Comparison of ENCODE assay signal across 27 cellular contexts in genomic region chr17:28991779-28992178, GRCh38. TPM values are rescaled to one million over a fixed set of nuclear protein-coding genes. Genes with fewer than 3 reads are reported as not detected.
A peak's percentile ranks its signal among the peaks of the same experiment; 100 is the strongest.
DNase-seq lines count a peak whose midpoint lies in the region; ATAC-seq, FAIRE-seq and TF ChIP-seq lines count a peak whose summit lies in the region.
"Had no signal": no experiment of that assay in that cellular context is flagged by ENCODE, and none has a peak within 500 bp of the region (broad histone marks: within the 10 kb centered on the region; RNA-seq: fewer than 3 reads in every experiment).

No MANE protein-coding gene starts in this region.

- POLR2A ChIA-PET in A549 (lab: Yijun Ruan, JAX), result no interaction called here

- H3K4me3 Mint-ChIP-seq in neural crest cell, result no peak overlapping the region
- H3K4me3 Mint-ChIP-seq: CD8-positive, alpha-beta T cell; IgD-negative memory B cell had no signal

- no peaks in the 10 kb centered on the region; the same call in none of the 2 replicates for H3K27me3 ChIP-seq in HUES48 (ENCODE audit: control insufficient read depth, insufficient read depth, low read length)
- H3K27me3 ChIP-seq in brain microvascular endothelial cell (replicated peaks), result peaks cover under 1% of the 10 kb centered on the region
- H3K27me3 ChIP-seq: Peyer's patch had no signal

- H3K36me3 Mint-ChIP-seq in neural crest cell (ENCODE audit: low read depth), result no peaks in the 10 kb centered on the region
- H3K36me3 Mint-ChIP-seq: CD8-positive, alpha-beta T cell; IgD-negative memory B cell had no signal

- H3K4me1 ChIP-seq in A549 (no peaks in the 10 kb centered on the region), HUES48 (ENCODE audit: control insufficient read depth, insufficient read depth, low read length) (peaks cover 9% of the 10 kb centered on the region; the same call in 1 of the 2 replicates)
- H3K4me1 ChIP-seq: Peyer's patch had no signal

- TF ChIP-seq EP300 in A549 (IDR thresholded peaks at IDR 0.05), result no peak

- H3K4me3 ChIP-seq in A549, result no peak overlapping the region
- H3K4me3 ChIP-seq in HUES48 (ENCODE audit: low read depth, low read length), result no peak overlapping the region
- H3K4me3 ChIP-seq in brain microvascular endothelial cell (ENCODE audit: low read depth, low read length), result no peak overlapping the region
- H3K4me3 ChIP-seq: GM12878, Peyer's patch had no signal

- H3K9me3 ChIP-seq in A549 (no peaks in the 10 kb centered on the region), HUES48 (ENCODE audit: control insufficient read depth, insufficient read depth, low read length) (no peaks in the 10 kb centered on the region)
- H3K9me3 ChIP-seq: Peyer's patch, SK-N-SH had no signal

- DNase-seq in A549 (ENCODE audit: low read depth in 1 of 2, low spot score in 1 of 2) (no peak), left colon (no peak), neural crest cell (ENCODE audit: low read depth, low spot score) (no peak), brain microvascular endothelial cell (no peak), NCI-H1105 (lab: John Stamatoyannopoulos, UW) (no peak)
- DNase-seq: C1 segment of cervical spinal cord; CD8-positive, alpha-beta T cell; DMS 273 treated with DMSO at 0.1 percent for 48 hours; DMS79; EL; GDM1; MM.1S; NCI-H1417; NCI-H1694; NCI-H2081; NCI-H2227 treated with DMSO at 0.1 percent for 48 hours; NCI-H69; Peyer's patch; SK-N-SH had no signal

- FAIRE-seq in A549 (lab: Jason Lieb, UNC), result no peak
- FAIRE-seq: GM12878, H54 had no signal

- 61% methylated on average over 8 of the region's 8 CpGs for WGBS in A549 (ENCODE audit: missing lambda C conversion rate)

- in situ Hi-C loops in brain microvascular endothelial cell (cut with HindIII; ENCODE audit: low pct_ligation_motif_present, low sequenced_read_pairs), result no loop called here

- peaks cover 5% of the 10 kb centered on the region for H3K27me3 Mint-ChIP-seq in neural crest cell (ENCODE audit: low read depth)

- no peak for TF ChIP-seq RAD21 in A549 (conservative IDR thresholded peaks at IDR 0.05 in 1 of 2, IDR thresholded peaks at IDR 0.05 in 1 of 2)

- intact Hi-C loops in left colon (cut with DNase I, micrococcal nuclease), result no loop called here

- TF ChIP-seq CTCF in A549 (IDR thresholded peaks at IDR 0.05) (no peak), neural crest cell (conservative IDR thresholded peaks at IDR 0.05) (no peak), brain microvascular endothelial cell (IDR thresholded peaks at IDR 0.05; ENCODE audit: low read depth, low read length, missing control alignments) (no peak)

- H3K9ac ChIP-seq in HUES48 (ENCODE audit: low read depth, low read length), result no peak overlapping the region
- H3K9ac ChIP-seq: KMS-11, SK-N-SH had no signal

- H3K27ac ChIP-seq in A549 (no peak overlapping the region), HUES48 (ENCODE audit: low read depth, low read length) (peak overlapping the region; percentile 27), brain microvascular endothelial cell (no peak overlapping the region)
- H3K27ac ChIP-seq: KMS-11, Peyer's patch had no signal

- TF ChIP-seq POLR2A in A549 (IDR thresholded peaks at IDR 0.05; ENCODE audit: low read length), result no peak

- no peaks in the 10 kb centered on the region for H3K9me3 Mint-ChIP-seq in neural crest cell
- H3K9me3 Mint-ChIP-seq: CD8-positive, alpha-beta T cell had no signal

- H3K4me2 ChIP-seq in A549, result no peak overlapping the region
- H3K4me2 ChIP-seq: KMS-11, SK-N-SH had no signal

- H3K27ac Mint-ChIP-seq in neural crest cell (ENCODE audit: unreplicated experiment), result peak overlapping the region; percentile 19
- H3K27ac Mint-ChIP-seq: CD8-positive, alpha-beta T cell; IgD-negative memory B cell had no signal

- CTCF ChIA-PET in A549 (lab: Yijun Ruan, JAX), result interaction anchor here (0.8 to 4.6 kb wide), 3 partner anchors 27 to 119 kb away, joined by 3 to 33 read pairs (median 21); no protein-coding TSS in a partner anchor

- H3K36me3 ChIP-seq in HUES48 (ENCODE audit: control insufficient read depth, insufficient read depth, low read length) (no peaks in the 10 kb centered on the region), brain microvascular endothelial cell (replicated peaks) (no peaks in the 10 kb centered on the region)
- H3K36me3 ChIP-seq: Peyer's patch had no signal

- peak; percentile 9 to 30; a peak in 4 of 6 replicates for ATAC-seq in A549
- ATAC-seq in left colon, result peak; percentile 34
- ATAC-seq in HG03442 (IDR thresholded peaks at IDR 0.05; ENCODE audit: unreplicated experiment), result no peak
- ATAC-seq: CD8-positive, alpha-beta T cell; GM12878 had no signal

- no peaks in the 10 kb centered on the region for H3K4me1 Mint-ChIP-seq in neural crest cell
- H3K4me1 Mint-ChIP-seq: IgD-negative memory B cell had no signal

TF ChIP-seq in A549, 52 proteins besides CTCF, POLR2A, EP300 and RAD21 (continues in another document):
- TF ChIP-seq BCL3 (IDR thresholded peaks at IDR 0.05), result no peak
- TF ChIP-seq TP53 (CRISPR knock-in tag; IDR thresholded peaks at IDR 0.05), result no peak
- TF ChIP-seq HOXB13 (CRISPR knock-in tag; IDR thresholded peaks at IDR 0.05; ENCODE audit: low read depth), result no peak
- TF ChIP-seq PBX3 (IDR thresholded peaks at IDR 0.05), result no peak
- TF ChIP-seq EHMT2 (IDR thresholded peaks at IDR 0.05; ENCODE audit: low read depth), result no peak
- TF ChIP-seq ZC3H11A (IDR thresholded peaks at IDR 0.05), result no peak
- no peak for TF ChIP-seq JUN (IDR thresholded peaks at IDR 0.05)
- TF ChIP-seq MAZ (IDR thresholded peaks at IDR 0.05; ENCODE audit: borderline replicate concordance, low read depth, low read length), result no peak
- no peak for TF ChIP-seq POLR2AphosphoS2 (conservative IDR thresholded peaks at IDR 0.05; ENCODE audit: low read length)
- no peak for TF ChIP-seq SMC3 (IDR thresholded peaks at IDR 0.05)
- no peak for TF ChIP-seq NFE2L2 (conservative IDR thresholded peaks at IDR 0.05; ENCODE audit: low read length)
- TF ChIP-seq JUNB (IDR thresholded peaks at IDR 0.05), result no peak
- no peak for TF ChIP-seq MAFK (IDR thresholded peaks at IDR 0.05; ENCODE audit: partially characterized antibody)
- TF ChIP-seq, protein P1, sequence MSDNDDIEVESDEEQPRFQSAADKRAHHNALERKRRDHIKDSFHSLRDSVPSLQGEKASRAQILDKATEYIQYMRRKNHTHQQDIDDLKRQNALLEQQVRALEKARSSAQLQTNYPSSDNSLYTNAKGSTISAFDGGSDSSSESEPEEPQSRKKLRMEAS (IDR thresholded peaks at IDR 0.05), result no peak

RNA-seq across cellular contexts. Expression of gene SEZ6, which starts 14.1 kb away (rescaled TPM):
- not detected in 2 replicates for polyA plus RNA-seq in A549 (2011; rRNA removed)
- not detected in 2 replicates for polyA plus RNA-seq in A549 (2012; cell fraction: cytosol; rRNA removed)
- 0.06 TPM in 1 of 2 replicates, not detected in the other for polyA plus RNA-seq in A549 (2012; cell fraction: nucleus; rRNA removed)
- polyA plus RNA-seq in A549 (2017; fragmentation: RNase III; extraction: RNeasy Plus Mini Kit Qiagen cat#74134 plus additional on column Dnase treatment), result not detected in 3 replicates
- polyA minus RNA-seq in A549 (2011; rRNA and poly(A)+ RNA removed), result not detected in 2 replicates
- under 1 TPM; 0.46 to 0.81 TPM for total RNA-seq in left colon
- total RNA-seq in neural crest cell, result 0.30 and 0.72 TPM in 2 replicates
- total RNA-seq: GM12878, NCI-H460, OCI-LY7 had no signal

RNA-seq across cellular contexts. Expression of gene PHF12, which starts 40.5 kb away (rescaled TPM):
- polyA plus RNA-seq in A549 (2011; rRNA removed), result 25.3 and 29.3 TPM in 2 replicates
- polyA plus RNA-seq in A549 (2012; cell fraction: cytosol; rRNA removed), result 39.7 and 44.0 TPM in 2 replicates
- polyA plus RNA-seq in A549 (2012; cell fraction: nucleus; rRNA removed), result 71.3 and 74.1 TPM in 2 replicates
- 28.0 to 31.9 TPM (median 29.9 TPM) in 3 replicates for polyA plus RNA-seq in A549 (2017; fragmentation: RNase III; extraction: RNeasy Plus Mini Kit Qiagen cat#74134 plus additional on column Dnase treatment)
- 57.4 and 69.0 TPM in 2 replicates for polyA minus RNA-seq in A549 (2011; rRNA and poly(A)+ RNA removed)
- total RNA-seq in left colon, result 10 to 100 TPM; 33.1 to 42.3 TPM
- 60.8 and 64.7 TPM in 2 replicates for total RNA-seq in neural crest cell

RNA-seq across cellular contexts. Expression of gene PIPOX, which starts 51.2 kb away (rescaled TPM):
- 0.94 and 1.4 TPM in 2 replicates for polyA plus RNA-seq in A549 (2011; rRNA removed)
- 0.17 and 0.18 TPM in 2 replicates for polyA plus RNA-seq in A549 (2012; cell fraction: cytosol; rRNA removed)
- polyA plus RNA-seq in A549 (2012; cell fraction: nucleus; rRNA removed), result 0.38 and 0.73 TPM in 2 replicates
- 0.28 to 0.49 TPM (median 0.39 TPM) in 3 replicates for polyA plus RNA-seq in A549 (2017; fragmentation: RNase III; extraction: RNeasy Plus Mini Kit Qiagen cat#74134 plus additional on column Dnase treatment)
- polyA minus RNA-seq in A549 (2011; rRNA and poly(A)+ RNA removed), result 8.7 and 12.4 TPM in 2 replicates
- 1 to 10 TPM in 1 of 2 donors, under 1 TPM in 1; 0.46 to 2.2 TPM for total RNA-seq in left colon
- total RNA-seq in neural crest cell, result 3.3 and 4.1 TPM in 2 replicates
